ENCODE assay signal across 8 cellular contexts in genomic region chr1:222617367-222617951, GRCh38. TPM values are rescaled to one million over a fixed set of nuclear protein-coding genes. Genes with fewer than 3 reads are reported as not detected.
DNase-seq lines count a peak whose midpoint lies in the region; ATAC-seq and TF ChIP-seq lines count a peak whose summit lies in the region.

No MANE protein-coding gene starts in this region.

- no peaks in the 10 kb centered on the region for H3K4me1 ChIP-seq in ascending aorta
- no peaks in the 10 kb centered on the region for H3K4me1 ChIP-seq in uterus

- H3K36me3 ChIP-seq in ascending aorta: peaks cover 4 to 9% of the 10 kb centered on the region in 2 donors
- no peaks in the 10 kb centered on the region for H3K36me3 ChIP-seq in uterus

- intact Hi-C loops in ascending aorta (cut with DNase I): loop anchor here (1.0 to 2.0 kb wide), 4 partner anchors 28 to 875 kb away; partner anchors contain the start of genes AIDA, BROX, DUSP10 and TAF1A
- intact Hi-C loops in uterus (cut with DNase I; ENCODE audit: low total_unique reads): no loop called here

- DNase-seq in NCI-H187 (lab: John Stamatoyannopoulos, UW) (peak; percentile 32 to 60), T-helper 2 cell (peak; percentile 81 to 98 (median 95)), ascending aorta (ENCODE audit: low spot score in 2 of 2) (peak; percentile 84 to 97), hepatic stellate cell (ENCODE audit: low spot score) (peak; percentile 89), putamen (ENCODE audit: low spot score) (peak; percentile 91), uterus (peak; percentile 97 to 98)

- H3K9me3 ChIP-seq in ascending aorta (no peaks in the 10 kb centered on the region), uterus (no peaks in the 10 kb centered on the region)

- peak overlapping the region; percentile 62 to 68 for H3K4me3 ChIP-seq in ascending aorta
- H3K4me3 ChIP-seq in uterus: peak overlapping the region; percentile 30 to 62

- H3K27me3 ChIP-seq in ascending aorta (no peaks in the 10 kb centered on the region), uterus (no peaks in the 10 kb centered on the region)

- H3K27ac ChIP-seq in ascending aorta (peak overlapping the region; percentile 43 to 78), uterus (peak overlapping the region; percentile 90 to 94)

- no peak for TF ChIP-seq CTCF in ascending aorta (IDR thresholded peaks at IDR 0.05)
- peak in 1 of 4 experiments; percentile 2 for TF ChIP-seq CTCF in uterus (IDR thresholded peaks at IDR 0.05)

- TF ChIP-seq POLR2A in GM18505 (IDR thresholded peaks at IDR 0.05; ENCODE audit: borderline replicate concordance, extremely low read depth, insufficient read depth, insufficient read length) (peak; percentile 39), uterus (IDR thresholded peaks at IDR 0.05) (peak; percentile 39 to 77)

- ATAC-seq in GM18505 (IDR thresholded peaks at IDR 0.05; ENCODE audit: unreplicated experiment) (peak; percentile 69), HG02970 (IDR thresholded peaks at IDR 0.05; ENCODE audit: low FRiP score, unreplicated experiment) (peak; percentile 72)

RNA-seq across cellular contexts. Expression of gene MIA3, which starts 0.4 kb away (rescaled TPM):
- 22.8 TPM for total RNA-seq in ascending aorta
- total RNA-seq in uterus: 10 to 100 TPM; 27.4 to 82.3 (median 55.7) TPM

RNA-seq across cellular contexts. Expression of gene TAF1A, which starts 27.7 kb away (rescaled TPM):
- total RNA-seq in ascending aorta: 8.8 TPM
- 10 to 100 TPM in 1 of 4 donors, 1 to 10 TPM in 3; 2.0 to 30.1 (median 5.6) TPM for total RNA-seq in uterus

Comparison
In these comparisons a context has a peak if more than half of its experiments do, and no peak if none do; other contexts are left out.
1. Peak in every context shown above with its lines: DNase-seq, ATAC-seq, H3K4me3 ChIP-seq and H3K27ac ChIP-seq.
2. DNase-seq: peak in every context shown above with its lines; median percentile 98 in uterus; 95 in T-helper 2 cell; 91 in putamen; 90 in ascending aorta; 89 in hepatic stellate cell; 46 in NCI-H187.